8 cellular contexts compared by ENCODE assay signal in genomic region chr17:44899074-44899782, GRCh38. TPM values are rescaled to one million over a fixed set of nuclear protein-coding genes. Genes with fewer than 3 reads are reported as not detected.
DNase-seq lines count a peak whose midpoint lies in the region; TF ChIP-seq lines count a peak whose summit lies in the region.

EFTUD2 (minus strand) TSS chr17:44899445; CDS start chr17:44894521, 4,924 bp downstream.

- peak within 1 kb of the TSS; percentile 94 to 99 for H3K27ac ChIP-seq in SK-N-SH (ENCODE audit: low read depth in 2 of 2, low read length in 1 of 2)
- peak within 1 kb of the TSS; percentile 95 for H3K27ac ChIP-seq in suprapubic skin

- H3K4me1 ChIP-seq in ES-I3 (ENCODE audit: insufficient read depth, low read length), result no peaks in the 10 kb centered on the region
- peaks cover 6 to 23% of the 10 kb centered on the region in 2 experiments; a peak in 3 of 4 replicates for H3K4me1 ChIP-seq in SK-N-SH (ENCODE audit: control insufficient read depth in 1 of 2, insufficient read depth in 2 of 2, low read depth in 1 of 2, low read length in 1 of 2)
- peaks cover 33% of the 10 kb centered on the region for H3K4me1 ChIP-seq in suprapubic skin

- peak within 1 kb of the TSS; percentile 80 for H3K9ac ChIP-seq in ES-I3 (ENCODE audit: low read depth, low read length)
- H3K9ac ChIP-seq in SK-N-SH, result peak within 1 kb of the TSS; percentile 98

- peaks cover 50% of the 10 kb centered on the region for H3K79me2 ChIP-seq in SK-N-SH (ENCODE audit: insufficient read depth)

- H3K9me2 ChIP-seq in SK-N-SH, result no peaks in the 10 kb centered on the region

- H3K9me3 ChIP-seq in ES-I3 (ENCODE audit: control insufficient read depth, insufficient read depth, low read length), result no peaks in the 10 kb centered on the region
- H3K9me3 ChIP-seq in SK-N-SH, result no peaks in the 10 kb centered on the region
- no peaks in the 10 kb centered on the region for H3K9me3 ChIP-seq in suprapubic skin

- peak within 1 kb of the TSS; percentile 66 for H2AFZ ChIP-seq in SK-N-SH (ENCODE audit: low read depth)

- no peaks in the 10 kb centered on the region; the same call in 1 of the 2 replicates for H3K36me3 ChIP-seq in ES-I3 (ENCODE audit: insufficient read depth, low read length)
- H3K36me3 ChIP-seq in SK-N-SH (replicated peaks in 1 of 2; ENCODE audit: control insufficient read depth in 1 of 2, insufficient read depth in 2 of 2, low read length in 1 of 2), result peaks cover 8 to 21% of the 10 kb centered on the region in 2 experiments
- H3K36me3 ChIP-seq in suprapubic skin, result peaks cover 2% of the 10 kb centered on the region

- H4K20me1 ChIP-seq in SK-N-SH (ENCODE audit: insufficient read depth), result 0 out of 2 replicates have a peak, but pooled peaks cover 4% of the 10 kb centered on the region

- TF ChIP-seq POLR2A in suprapubic skin (IDR thresholded peaks at IDR 0.05), result peak in 1 of 2 donors; percentile 57

- no peak for TF ChIP-seq RAD21 in SK-N-SH (IDR thresholded peaks at IDR 0.05; ENCODE audit: low read length)

- peak within 1 kb of the TSS; percentile 85 for H3K4me3 ChIP-seq in HFF-Myc (replicated peaks; ENCODE audit: low read depth, low read length)
- peak within 1 kb of the TSS; percentile 92 to 97 for H3K4me3 ChIP-seq in SK-N-SH (ENCODE audit: low read depth in 2 of 2, low read length in 1 of 2)
- H3K4me3 ChIP-seq in suprapubic skin, result peak within 1 kb of the TSS; percentile 70

- POLR2A ChIA-PET in SK-N-SH (lab: Yijun Ruan, JAX), result interaction anchor here (1.2 to 1.3 kb wide), 2 partner anchors 13 to 121 kb away, joined by 3 to 4 read pairs; no protein-coding TSS in a partner anchor

- peaks cover 26% of the 10 kb centered on the region for H3F3A ChIP-seq in SK-N-SH (replicated peaks; ENCODE audit: insufficient read depth)

- H3K27me3 ChIP-seq in SK-N-SH (ENCODE audit: insufficient read depth) (no peaks in the 10 kb centered on the region), suprapubic skin (no peaks in the 10 kb centered on the region)

- peak within 1 kb of the TSS; percentile 91 for H3K4me2 ChIP-seq in SK-N-SH

- no peak for DNase-seq in HFF-Myc (ENCODE audit: extremely low read depth, low read depth)
- DNase-seq in NCI-H1092 (lab: John Stamatoyannopoulos, UW), result peak; percentile 88
- DNase-seq in SK-N-SH, result peak; percentile 96
- peak; percentile 93 for DNase-seq in activated naive CD4-positive, alpha-beta T cell treated with anti-CD3 and anti-CD28 coated beads, Interleukin-2, amount 50 U/mL, for 16 hours
- DNase-seq in globus pallidus (ENCODE audit: low spot score), result peak; percentile 88
- DNase-seq in occipital lobe (lab: John Stamatoyannopoulos, UW), result peak; percentile 83
- peak; percentile 95 to 96 for DNase-seq in suprapubic skin (ENCODE audit: low spot score in 2 of 2)

- TF ChIP-seq CTCF in HFF-Myc (IDR thresholded peaks at IDR 0.05; ENCODE audit: low read depth, low read length, missing control alignments) (no peak), SK-N-SH (IDR thresholded peaks at IDR 0.05) (no peak), suprapubic skin (IDR thresholded peaks at IDR 0.05) (no peak)

- 2% methylated on average over 22 of the region's 54 CpGs for WGBS in SK-N-SH (ENCODE audit: low lambda C conversion rate)
- WGBS in suprapubic skin, result 0% methylated on average over 20 of the region's 54 CpGs

- TF ChIP-seq EP300 in SK-N-SH (IDR thresholded peaks at IDR 0.05; ENCODE audit: borderline replicate concordance in 1 of 2, low read depth in 1 of 2, low read length in 1 of 2) (no peak; a peak in 1 of 4 replicates), suprapubic skin (IDR thresholded peaks at IDR 0.05) (no peak)

- CTCF ChIA-PET in SK-N-SH (lab: Yijun Ruan, JAX), result interaction anchor here (1.0 to 6.8 kb wide), 16 partner anchors 10 to 236 kb away, joined by 3 to 38 read pairs (median 5); partner anchors contain the start of genes ACBD4 and PLCD3

TF ChIP-seq in SK-N-SH, 30 proteins besides CTCF, POLR2A, EP300 and RAD21:
- TF ChIP-seq TEAD4 (IDR thresholded peaks at IDR 0.05; ENCODE audit: borderline replicate concordance, insufficient read depth) (no peak), REST (IDR thresholded peaks at IDR 0.05; ENCODE audit: low read depth, low read length) (no peak), NRF1 (IDR thresholded peaks at IDR 0.05; ENCODE audit: low read depth, low read length) (no peak), JUND (IDR thresholded peaks at IDR 0.05) (no peak), RCOR1 (IDR thresholded peaks at IDR 0.05; ENCODE audit: low read length) (no peak), TAF1 (IDR thresholded peaks at IDR 0.05; ENCODE audit: borderline replicate concordance, low read depth, low read length) (peak; percentile 83), GABPA (IDR thresholded peaks at IDR 0.05; ENCODE audit: low read depth) (peak; percentile 68), TCF12 (IDR thresholded peaks at IDR 0.05) (no peak), USF2 (IDR thresholded peaks at IDR 0.05; ENCODE audit: borderline replicate concordance, low read depth, low read length) (peak; percentile 82), FOXJ3 (CRISPR knock-in tag; IDR thresholded peaks at IDR 0.05) (no peak), FOXM1 (IDR thresholded peaks at IDR 0.05; ENCODE audit: low read depth) (0 out of 2 replicates have a peak, but pooled peaks have one; percentile 27), YY1 (IDR thresholded peaks at IDR 0.05; ENCODE audit: low read depth) (0 out of 2 replicates have a peak, but pooled peaks have one; percentile 50), POLR2AphosphoS5 (IDR thresholded peaks at IDR 0.05; ENCODE audit: low read depth, low read length) (peak; percentile 84), CHD2 (IDR thresholded peaks at IDR 0.05; ENCODE audit: low read length, partially characterized antibody) (peak; percentile 73), SMC3 (IDR thresholded peaks at IDR 0.05; ENCODE audit: low read depth, low read length) (no peak), MEF2A (IDR thresholded peaks at IDR 0.05; ENCODE audit: borderline replicate concordance, low read depth) (no peak), MXI1 (IDR thresholded peaks at IDR 0.05; ENCODE audit: low read depth, low read length) (peak; percentile 94), ELF1 (IDR thresholded peaks at IDR 0.05) (peak; percentile 98), MAX (IDR thresholded peaks at IDR 0.05; ENCODE audit: low read depth) (peak; percentile 95), NFIC (IDR thresholded peaks at IDR 0.05; ENCODE audit: borderline replicate concordance) (no peak), FOSL2 (IDR thresholded peaks at IDR 0.05; ENCODE audit: borderline replicate concordance, low read depth) (no peak), USF1 (IDR thresholded peaks at IDR 0.05; ENCODE audit: borderline replicate concordance, low read depth) (peak; percentile 96), SIN3A (IDR thresholded peaks at IDR 0.05; ENCODE audit: borderline replicate concordance, low read depth, low read length) (0 out of 2 replicates have a peak, but pooled peaks have one; percentile 14)

RNA-seq across cellular contexts. Expression of gene EFTUD2, which starts in this region (rescaled TPM):
- polyA plus RNA-seq in SK-N-SH (2012; rRNA removed), result 79.9 and 82.9 TPM in 2 replicates
- polyA plus RNA-seq in SK-N-SH (2012; cell fraction: cytosol; rRNA removed), result 82.5 and 121 TPM in 2 replicates
- 112 and 140 TPM in 2 replicates for polyA plus RNA-seq in SK-N-SH (2012; cell fraction: nucleus; rRNA removed)
- total RNA-seq in occipital lobe (88.9 TPM), suprapubic skin (100 to 1,000 TPM in 2 of 4 donors, 10 to 100 TPM in 2; 46.6 to 114 (median 94.7) TPM)
